Comparison of ENCODE assay signal across 30 cellular contexts in the genomic region with DNA sequence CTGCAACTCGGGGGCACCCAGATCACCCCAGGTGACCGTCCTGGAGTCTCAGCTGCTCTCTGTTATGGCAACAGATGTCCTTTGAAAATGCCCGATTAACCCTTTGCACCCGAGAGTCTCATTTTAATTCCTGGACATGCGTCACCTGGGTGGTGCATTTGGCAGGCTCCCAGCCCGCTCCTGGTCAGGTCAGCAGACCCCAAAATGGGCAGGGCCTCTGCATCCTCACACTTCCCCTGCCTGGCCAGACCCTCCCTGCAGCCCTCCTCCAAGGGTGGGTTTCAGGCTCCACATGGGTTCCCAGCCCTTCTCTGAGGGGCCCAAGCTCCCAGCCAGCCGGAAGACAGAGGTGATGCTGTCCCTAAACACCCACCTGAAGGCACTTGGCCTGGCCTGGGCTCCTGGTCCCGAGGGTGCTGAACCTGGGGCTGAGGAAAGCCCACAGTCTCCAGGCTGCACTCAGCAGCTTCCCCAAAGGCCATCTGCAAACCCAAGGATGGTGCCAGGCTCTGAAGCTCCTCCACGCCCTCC.
DNase-seq lines count a peak whose midpoint lies in the region; ATAC-seq, FAIRE-seq and TF ChIP-seq lines count a peak whose summit lies in the region.
"Had no signal": no experiment of that assay in that cellular context is flagged by ENCODE, and none has a peak within 500 bp of the region (broad histone marks: within the 10 kb centered on the region; RNA-seq: fewer than 3 reads in every experiment).

No MANE protein-coding gene starts in this region.

- H3K27ac Mint-ChIP-seq in HFFc6, result peak overlapping the region; percentile 47
- peak overlapping the region; percentile 74 for H3K27ac Mint-ChIP-seq in endothelial cell (ENCODE audit: unreplicated experiment)
- H3K27ac Mint-ChIP-seq: activated CD4-positive, alpha-beta T cell treated with anti-CD3 and anti-CD28 coated beads, Interleukin-2, amount 10 ng/mL, durations not matched to agents 24 days and 14 days; activated naive CD8-positive, alpha-beta T cell treated with anti-CD3 and anti-CD28 coated beads, Interleukin-2, amount 50 U/mL, for 24 hours; B cell; T-cell; type B pancreatic cell had no signal

- H4K8ac ChIP-seq in neuronal stem cell (ENCODE audit: low read depth, low read length), result no peak overlapping the region

- no peak for DNase-seq in GM12891 (ENCODE audit: insufficient read length, low spot score)
- no peak for DNase-seq in HFFc6
- no peak for DNase-seq in endothelial cell (ENCODE audit: low spot score)
- no peak for DNase-seq in neuronal stem cell (ENCODE audit: low spot score)
- no peak for DNase-seq in activated CD4-positive, alpha-beta T cell treated with anti-CD3 and anti-CD28 coated beads, Interleukin-2, amount 50 U/mL, for 48 hours
- DNase-seq in kidney tubule cell (ENCODE audit: low spot score), result no peak
- no peak for DNase-seq in SIG-M5 (lab: John Stamatoyannopoulos, UW)
- DNase-seq: ACHN; activated CD4-positive, alpha-beta T cell treated with anti-CD3 and anti-CD28 coated beads, Interleukin-2, amount 10 ng/mL, durations not matched to agents 24 days and 14 days; activated gamma-delta T cell; activated naive CD8-positive, alpha-beta T cell treated with anti-CD3 and anti-CD28 coated beads, Interleukin-2, amount 50 U/mL, for 24 hours; activated T-cell treated with anti-CD3 and anti-CD28 coated beads, Interleukin-2, amount 50 U/mL, for 24 hours; dermis blood vessel endothelial cell; foreskin fibroblast; head of caudate nucleus; NCI-H1417 treated with DMSO at 0.1 percent for 48 hours; NCI-H345; NCI-H748 treated with DMSO at 0.1 percent for 48 hours; stimulated activated CD4-positive, alpha-beta T cell treated with anti-CD3 and anti-CD28 coated beads, Interleukin-4, amount 100 ng/mL, for 24 hours; substantia nigra; T-cell had no signal

- H3K9me3 ChIP-seq in neuronal stem cell (replicated peaks in 1 of 2; ENCODE audit: control insufficient read depth in 2 of 2, insufficient read depth in 1 of 2, low read depth in 1 of 2, low read length in 2 of 2), result peaks cover 0 to 2% of the 10 kb centered on the region in 2 donors
- H3K9me3 ChIP-seq: esophagus muscularis mucosa, HAP-1, sigmoid colon had no signal

- H3K9ac ChIP-seq in neuronal stem cell (ENCODE audit: low read depth, low read length, poor library complexity), result no peak overlapping the region

- no peak for TF ChIP-seq CTCF in HFFc6 (IDR thresholded peaks at IDR 0.05)
- TF ChIP-seq CTCF in endothelial cell (IDR thresholded peaks at IDR 0.05; ENCODE audit: unreplicated experiment), result no peak

- no peak overlapping the region for H2BK12ac ChIP-seq in neuronal stem cell (ENCODE audit: low read length)

- H3K9me3 Mint-ChIP-seq in HFFc6 (no peaks in the 10 kb centered on the region), endothelial cell (ENCODE audit: unreplicated experiment) (no peaks in the 10 kb centered on the region)
- H3K9me3 Mint-ChIP-seq: activated CD4-positive, alpha-beta T cell treated with anti-CD3 and anti-CD28 coated beads, Interleukin-2, amount 10 ng/mL, durations not matched to agents 24 days and 14 days; activated naive CD8-positive, alpha-beta T cell treated with anti-CD3 and anti-CD28 coated beads, Interleukin-2, amount 50 U/mL, for 24 hours; activated T-cell treated with anti-CD3 and anti-CD28 coated beads, Interleukin-2, amount 50 U/mL, for 24 hours; CD8-positive, alpha-beta memory T cell; central memory CD8-positive, alpha-beta T cell; T-cell; type B pancreatic cell had no signal

- no peak for ATAC-seq in GM18511 (IDR thresholded peaks at IDR 0.05; ENCODE audit: unreplicated experiment)
- ATAC-seq: activated naive CD8-positive, alpha-beta T cell treated with anti-CD3 and anti-CD28 coated beads, Interleukin-2, amount 50 U/mL, for 24 hours had no signal

- H3K4me2 ChIP-seq in neuronal stem cell (ENCODE audit: insufficient read depth, low read length, poor library complexity, severe bottlenecking), result no peak overlapping the region

- no peak overlapping the region for H3K23ac ChIP-seq in neuronal stem cell (ENCODE audit: low read depth, low read length, poor library complexity)

- H3K4me1 Mint-ChIP-seq in HFFc6 (ENCODE audit: low read depth) (peaks cover 28% of the 10 kb centered on the region), endothelial cell (ENCODE audit: unreplicated experiment) (no peaks in the 10 kb centered on the region)
- H3K4me1 Mint-ChIP-seq: activated CD4-positive, alpha-beta T cell treated with anti-CD3 and anti-CD28 coated beads, Interleukin-2, amount 10 ng/mL, durations not matched to agents 24 days and 14 days; activated naive CD8-positive, alpha-beta T cell treated with anti-CD3 and anti-CD28 coated beads, Interleukin-2, amount 50 U/mL, for 24 hours; B cell; CD8-positive, alpha-beta memory T cell; central memory CD8-positive, alpha-beta T cell; T-cell had no signal

- peaks cover 30% of the 10 kb centered on the region for H3K27me3 Mint-ChIP-seq in HFFc6 (ENCODE audit: insufficient read depth)
- peaks cover 13% of the 10 kb centered on the region for H3K27me3 Mint-ChIP-seq in endothelial cell (ENCODE audit: unreplicated experiment)
- H3K27me3 Mint-ChIP-seq: activated CD4-positive, alpha-beta T cell treated with anti-CD3 and anti-CD28 coated beads, Interleukin-2, amount 10 ng/mL, durations not matched to agents 24 days and 14 days; activated naive CD8-positive, alpha-beta T cell treated with anti-CD3 and anti-CD28 coated beads, Interleukin-2, amount 50 U/mL, for 24 hours; activated T-cell treated with anti-CD3 and anti-CD28 coated beads, Interleukin-2, amount 50 U/mL, for 24 hours; B cell; central memory CD8-positive, alpha-beta T cell; T-cell; type B pancreatic cell had no signal

- no peak overlapping the region for H2AFZ ChIP-seq in neuronal stem cell (ENCODE audit: low read length)

- H3K27me3 ChIP-seq in neuronal stem cell (ENCODE audit: control insufficient read depth in 3 of 3, insufficient read depth in 3 of 3, low read depth in 1 of 3, low read length in 3 of 3), result no peaks in the 10 kb centered on the region
- H3K27me3 ChIP-seq: esophagus muscularis mucosa, sigmoid colon had no signal

- H3K18ac ChIP-seq in neuronal stem cell (ENCODE audit: low read length), result peak overlapping the region; percentile 19

- H2BK15ac ChIP-seq in neuronal stem cell (ENCODE audit: low read length), result no peak overlapping the region

- H3K4me3 Mint-ChIP-seq in HFFc6 (no peak overlapping the region), endothelial cell (ENCODE audit: unreplicated experiment) (no peak overlapping the region)
- H3K4me3 Mint-ChIP-seq: activated CD4-positive, alpha-beta T cell treated with anti-CD3 and anti-CD28 coated beads, Interleukin-2, amount 10 ng/mL, durations not matched to agents 24 days and 14 days; activated naive CD8-positive, alpha-beta T cell treated with anti-CD3 and anti-CD28 coated beads, Interleukin-2, amount 50 U/mL, for 24 hours; activated T-cell treated with anti-CD3 and anti-CD28 coated beads, Interleukin-2, amount 50 U/mL, for 24 hours; B cell; CD8-positive, alpha-beta memory T cell; central memory CD8-positive, alpha-beta T cell; T-cell; type B pancreatic cell had no signal

- H3K79me1 ChIP-seq in neuronal stem cell (ENCODE audit: low read depth, low read length), result peaks cover 12% of the 10 kb centered on the region

- H2BK120ac ChIP-seq in neuronal stem cell (ENCODE audit: low read depth, low read length), result no peak overlapping the region

- H3K4me1 ChIP-seq in neuronal stem cell (ENCODE audit: control insufficient read depth in 2 of 2, insufficient read depth in 1 of 2, low read depth in 1 of 2, low read length in 2 of 2), result peaks cover 12 to 29% of the 10 kb centered on the region in 2 donors
- H3K4me1 ChIP-seq: HAP-1 had no signal

- H3K4me3 ChIP-seq in neuronal stem cell (ENCODE audit: low read length in 2 of 2), result no peak overlapping the region
- H3K4me3 ChIP-seq: esophagus muscularis mucosa, HAP-1, sigmoid colon had no signal

- WGBS in neuronal stem cell (ENCODE audit: extremely low coverage in 2 of 2, insufficient read length in 2 of 2, insufficient replicate concordance in 1 of 2), 2 donors, result no CpG with 5 or more reads among the region's 9 CpGs

- peaks cover 38 to 95% of the 10 kb centered on the region in 2 donors for H3K36me3 ChIP-seq in neuronal stem cell (replicated peaks in 1 of 2; ENCODE audit: control insufficient read depth in 2 of 2, insufficient read depth in 2 of 2, low read length in 2 of 2)

- no peak for TF ChIP-seq POLR2A in GM12891 (IDR thresholded peaks at IDR 0.05; ENCODE audit: low read depth, low read length)

- H4K91ac ChIP-seq in neuronal stem cell (ENCODE audit: low read depth, low read length, poor library complexity), result no peak overlapping the region

- H3K27ac ChIP-seq in neuronal stem cell (replicated peaks; ENCODE audit: low read length), result no peak overlapping the region
- H3K27ac ChIP-seq: esophagus muscularis mucosa, sigmoid colon had no signal

- H3K4ac ChIP-seq in neuronal stem cell (ENCODE audit: low read length), result no peak overlapping the region

- no peak for FAIRE-seq in GM12891 (lab: Jason Lieb, UNC)
- FAIRE-seq: RCC 7860 had no signal

- no peak overlapping the region for H2AK5ac ChIP-seq in neuronal stem cell (ENCODE audit: low read depth, low read length)

- H2BK5ac ChIP-seq in neuronal stem cell (ENCODE audit: low read length), result no peak overlapping the region

- no peak overlapping the region for H3K14ac ChIP-seq in neuronal stem cell (ENCODE audit: low read length)

- H3K36me3 Mint-ChIP-seq in HFFc6 (ENCODE audit: low read depth) (peaks cover 22% of the 10 kb centered on the region), endothelial cell (ENCODE audit: low read depth, unreplicated experiment) (peaks cover 5% of the 10 kb centered on the region)
- H3K36me3 Mint-ChIP-seq: type B pancreatic cell had no signal

TF ChIP-seq in GM12891, 5 proteins besides CTCF, POLR2A, EP300 and RAD21:
- TF ChIP-seq POLR2AphosphoS5 (IDR thresholded peaks at IDR 0.05; ENCODE audit: low read depth, low read length) (peak; percentile 16), PAX5 (IDR thresholded peaks at IDR 0.05; ENCODE audit: insufficient read depth, low read length, severe bottlenecking) (no peak), SPI1 (IDR thresholded peaks at IDR 0.05; ENCODE audit: low read depth, low read length) (no peak), POU2F2 (IDR thresholded peaks at IDR 0.05; ENCODE audit: low read depth, low read length) (0 out of 2 replicates have a peak, but pooled peaks have one; percentile 5)
